In the genomic region with DNA sequence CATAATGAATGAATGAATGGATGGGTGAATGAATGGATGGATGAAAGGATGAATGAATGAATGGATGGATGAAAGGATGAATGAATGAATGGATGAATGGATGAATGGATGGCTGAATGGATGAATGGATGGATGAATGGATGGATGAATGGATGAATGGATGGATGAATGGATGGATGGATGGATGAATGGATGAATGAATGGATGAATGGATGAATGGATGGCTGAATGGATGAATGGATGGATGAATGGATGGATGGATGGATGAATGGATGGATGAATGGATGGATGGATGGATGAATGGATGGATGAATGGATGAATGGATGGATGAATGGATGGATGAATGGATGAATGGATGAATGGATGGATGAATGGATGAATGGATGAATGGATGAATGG, we compare ENCODE assay signal across 13 cellular contexts. TPM values are rescaled to one million over a fixed set of nuclear protein-coding genes. Genes with fewer than 3 reads are reported as not detected.
DNase-seq lines count a peak whose midpoint lies in the region; ATAC-seq and TF ChIP-seq lines count a peak whose summit lies in the region.
"Not testable (repeated sequence)": the region's sequence is repeated elsewhere in the genome, so short reads cannot be mapped to it uniquely, and the experiment has no call there.
"Had no signal": no experiment of that assay in that cellular context is flagged by ENCODE, and none has a peak within 500 bp of the region (broad histone marks: within the 10 kb centered on the region; RNA-seq: fewer than 3 reads in every experiment).

No MANE protein-coding gene starts in this region.

- H3K4me1 ChIP-seq in GM23338 (ENCODE audit: insufficient read depth); iPS-15b (ENCODE audit: control insufficient read depth, insufficient read depth, low read length): not testable (repeated sequence)

- H3K4me2 ChIP-seq in GM23338 = not testable (repeated sequence)

- H3K4me3 ChIP-seq in GM23338 = not testable (repeated sequence)
- H3K4me3 ChIP-seq in iPS-15b (ENCODE audit: low read depth, low read length) = peak overlapping the region; percentile 22

- CTCF ChIA-PET in WTC11 (lab: Charles Lee) = not testable (repeated sequence)

- H3K9me3 Mint-ChIP-seq in GM23338 = peaks cover 84% of the 10 kb centered on the region
- not testable (repeated sequence) for H3K9me3 Mint-ChIP-seq in HFFc6; WTC11; activated naive CD8-positive, alpha-beta T cell treated with anti-CD3 and anti-CD28 coated beads, Interleukin-2, amount 10 ng/mL, durations not matched to agents 7 days and 5 days; stimulated activated naive B cell treated with anti-CD40 and anti-IgM and Interleukin-4, amounts not matched to agents 10 μg/mL and 1 μg/mL and 100 μg/mL, for 72 hours
- H3K9me3 Mint-ChIP-seq in endothelial cell (ENCODE audit: unreplicated experiment) = peaks cover 57% of the 10 kb centered on the region

- H2AFZ ChIP-seq in GM23338 = not testable (repeated sequence)

- H3F3A ChIP-seq in GM23338 (replicated peaks; ENCODE audit: low read depth) = peaks cover 13% of the 10 kb centered on the region; the same call in 1 of the 2 replicates

- not testable (repeated sequence) for H4K20me1 ChIP-seq in GM23338 (replicated peaks; ENCODE audit: insufficient read depth)

- not testable (repeated sequence) for H3K79me2 ChIP-seq in GM23338 (replicated peaks; ENCODE audit: insufficient read depth)

- H3K36me3 Mint-ChIP-seq in GM23338 (ENCODE audit: low read depth) = peaks cover 45% of the 10 kb centered on the region
- H3K36me3 Mint-ChIP-seq in HFFc6 (ENCODE audit: low read depth) = peaks cover 41% of the 10 kb centered on the region
- H3K36me3 Mint-ChIP-seq in WTC11; activated naive CD8-positive, alpha-beta T cell treated with anti-CD3 and anti-CD28 coated beads, Interleukin-2, amount 10 ng/mL, durations not matched to agents 7 days and 5 days; stimulated activated naive B cell treated with anti-CD40 and anti-IgM and Interleukin-4, amounts not matched to agents 10 μg/mL and 1 μg/mL and 100 μg/mL, for 72 hours: not testable (repeated sequence)
- peaks cover 33% of the 10 kb centered on the region for H3K36me3 Mint-ChIP-seq in endothelial cell (ENCODE audit: low read depth, unreplicated experiment)

- not testable (repeated sequence) for H3K9me2 ChIP-seq in GM23338 (ENCODE audit: insufficient read depth)

- H3K4me1 Mint-ChIP-seq in GM23338; activated naive CD8-positive, alpha-beta T cell treated with anti-CD3 and anti-CD28 coated beads, Interleukin-2, amount 10 ng/mL, durations not matched to agents 7 days and 5 days; endothelial cell (ENCODE audit: unreplicated experiment): not testable (repeated sequence)
- H3K4me1 Mint-ChIP-seq in HFFc6 (ENCODE audit: low read depth) = peaks cover 38% of the 10 kb centered on the region
- H3K4me1 Mint-ChIP-seq in WTC11 = peaks cover 37% of the 10 kb centered on the region
- peaks cover 13 to 16% of the 10 kb centered on the region in 2 donors for H3K4me1 Mint-ChIP-seq in stimulated activated naive B cell treated with anti-CD40 and anti-IgM and Interleukin-4, amounts not matched to agents 10 μg/mL and 1 μg/mL and 100 μg/mL, for 72 hours

- not testable (repeated sequence) for H3K27ac Mint-ChIP-seq in GM23338, WTC11
- H3K27ac Mint-ChIP-seq in HFFc6 (peak overlapping the region; percentile 60; the same call in 1 of the 2 replicates), endothelial cell (ENCODE audit: unreplicated experiment) (peak overlapping the region; percentile 14)
- H3K27ac Mint-ChIP-seq in activated naive CD8-positive, alpha-beta T cell treated with anti-CD3 and anti-CD28 coated beads, Interleukin-2, amount 10 ng/mL, durations not matched to agents 7 days and 5 days = peak overlapping the region; percentile 42
- peak overlapping the region; percentile 15 for H3K27ac Mint-ChIP-seq in stimulated activated naive B cell treated with anti-CD40 and anti-IgM and Interleukin-4, amounts not matched to agents 10 μg/mL and 1 μg/mL and 100 μg/mL, for 72 hours

- H3K27me3 ChIP-seq in GM23338 (ENCODE audit: insufficient read depth) = peaks cover 70% of the 10 kb centered on the region
- H3K27me3 ChIP-seq in iPS-15b (ENCODE audit: control insufficient read depth, insufficient read depth, low read length) = peaks cover 68% of the 10 kb centered on the region

- not testable (repeated sequence) for ATAC-seq in GM23338; WTC11; activated naive CD8-positive, alpha-beta T cell treated with anti-CD3 and anti-CD28 coated beads, Interleukin-2, amount 10 ng/mL, durations not matched to agents 7 days and 5 days (ENCODE audit: low read depth); stimulated activated naive B cell treated with anti-CD40 and anti-IgM and Interleukin-4, amounts not matched to agents 10 μg/mL and 1 μg/mL and 100 μg/mL, for 72 hours (replicated peaks)

- H3K4me3 Mint-ChIP-seq in GM23338 = peak overlapping the region; percentile 50; the same call in 1 of the 3 replicates
- H3K4me3 Mint-ChIP-seq in HFFc6 = peak overlapping the region; percentile 41
- H3K4me3 Mint-ChIP-seq in WTC11 = peak overlapping the region; percentile 54
- H3K4me3 Mint-ChIP-seq in activated naive CD8-positive, alpha-beta T cell treated with anti-CD3 and anti-CD28 coated beads, Interleukin-2, amount 10 ng/mL, durations not matched to agents 7 days and 5 days; stimulated activated naive B cell treated with anti-CD40 and anti-IgM and Interleukin-4, amounts not matched to agents 10 μg/mL and 1 μg/mL and 100 μg/mL, for 72 hours: not testable (repeated sequence)
- peak overlapping the region; percentile 71 for H3K4me3 Mint-ChIP-seq in endothelial cell (ENCODE audit: unreplicated experiment)

- TF ChIP-seq CTCF in GM23338 (conservative IDR thresholded peaks at IDR 0.05; ENCODE audit: low read depth in 2 of 2); HFFc6 (IDR thresholded peaks at IDR 0.05); WTC11 (IDR thresholded peaks at IDR 0.05); endothelial cell (IDR thresholded peaks at IDR 0.05; ENCODE audit: unreplicated experiment): not testable (repeated sequence)

- H3K36me3 ChIP-seq in GM23338 (ENCODE audit: insufficient read depth); iPS-15b (ENCODE audit: control insufficient read depth, insufficient read depth, low read length): not testable (repeated sequence)

- H3K9me3 ChIP-seq in iPS-15b (ENCODE audit: control insufficient read depth, insufficient read depth, low read length) = not testable (repeated sequence)

- DNase-seq in GM23338 (ENCODE audit: low spot score); HFFc6; WTC11 (ENCODE audit: low spot score); activated naive CD8-positive, alpha-beta T cell treated with anti-CD3 and anti-CD28 coated beads, Interleukin-2, amount 10 ng/mL, durations not matched to agents 7 days and 5 days; endothelial cell (ENCODE audit: low spot score); stimulated activated naive B cell treated with anti-CD40 and anti-IgM and Interleukin-4, amounts not matched to agents 10 μg/mL and 1 μg/mL and 100 μg/mL, for 72 hours: not testable (repeated sequence)

- H3K9ac ChIP-seq in iPS-15b (ENCODE audit: low read depth, low read length) = not testable (repeated sequence)

- H3K27me3 Mint-ChIP-seq in GM23338 (ENCODE audit: insufficient read depth, low read depth, poor library complexity) (peaks cover 45% of the 10 kb centered on the region), HFFc6 (ENCODE audit: insufficient read depth) (peaks cover 10% of the 10 kb centered on the region), WTC11 (ENCODE audit: low read depth) (peaks cover 95% of the 10 kb centered on the region), endothelial cell (ENCODE audit: unreplicated experiment) (peaks cover 28% of the 10 kb centered on the region)
- peaks cover 29% of the 10 kb centered on the region for H3K27me3 Mint-ChIP-seq in activated naive CD8-positive, alpha-beta T cell treated with anti-CD3 and anti-CD28 coated beads, Interleukin-2, amount 10 ng/mL, durations not matched to agents 7 days and 5 days
- H3K27me3 Mint-ChIP-seq in stimulated activated naive B cell treated with anti-CD40 and anti-IgM and Interleukin-4, amounts not matched to agents 10 μg/mL and 1 μg/mL and 100 μg/mL, for 72 hours = peaks cover 53 to 66% of the 10 kb centered on the region in 2 donors

- H3K27ac ChIP-seq in GM23338 (ENCODE audit: low read depth) = not testable (repeated sequence)

- POLR2A ChIA-PET in WTC11 (lab: Charles Lee); activated naive CD8-positive, alpha-beta T cell treated with anti-CD3 and anti-CD28 coated beads, Interleukin-2, amount 10 ng/mL, durations not matched to agents 7 days and 5 days (lab: Charles Lee): not testable (repeated sequence)

RNA-seq across cellular contexts. Expression of gene SHOX, which starts 12.3 kb away (rescaled TPM):
- not detected in 2 replicates for total RNA-seq in GM23338 (2014; rRNA removed; shearing (Covaris generic))
- 0.14 TPM in 1 of 2 replicates, not detected in the other for polyA plus RNA-seq in GM23338 (2016; fragmentation: Nextera tagmentation; extraction: Ambion mirVana)
- total RNA-seq in HFFc6 (2021; fragmentation: NEBNext Ultra II Directional; extraction: Animal tissue kit (Norgen Biotek cat#: 25700)) = 10 to 100 TPM; 27.1 to 41.8 (median 28.6) TPM
- total RNA-seq in WTC11 (2021) = 0.09 to 0.14 TPM in 2 of 3 replicates, not detected in the other
- not detected for total RNA-seq in activated naive CD8-positive, alpha-beta T cell treated with anti-CD3 and anti-CD28 coated beads, Interleukin-2, amount 10 ng/mL, durations not matched to agents 7 days and 5 days
- total RNA-seq in endothelial cell (ENCODE audit: unreplicated experiment) = not detected
- total RNA-seq: A673; CD4-positive, alpha-beta memory T cell; CD4-positive, CD25-positive, alpha-beta regulatory T cell; CD8-positive, alpha-beta memory T cell had no signal
- polyA plus RNA-seq: AG04450; CD14-positive monocyte; CD4-positive, alpha-beta memory T cell; CD4-positive, CD25-positive, alpha-beta regulatory T cell; CD8-positive, alpha-beta memory T cell had no signal

Comparison
In these comparisons a context has a peak if more than half of its experiments do, and no peak if none do; other contexts are left out.
1. RNA of gene SHOX, which starts 12.3 kb away (total RNA-seq): 27.1 to 41.8 TPM in HFFc6; 0.09 to 0.14 TPM in WTC11, not detected in GM23338, not detected in activated naive CD8-positive, alpha-beta T cell treated with anti-CD3 and anti-CD28 coated beads, Interleukin-2, amount 10 ng/mL, durations not matched to agents 7 days and 5 days and not detected in endothelial cell (single experiment); every median in the first group is over 10 times any median in the second.